ENCODE assay signal across 8 cellular contexts in the genomic region with DNA sequence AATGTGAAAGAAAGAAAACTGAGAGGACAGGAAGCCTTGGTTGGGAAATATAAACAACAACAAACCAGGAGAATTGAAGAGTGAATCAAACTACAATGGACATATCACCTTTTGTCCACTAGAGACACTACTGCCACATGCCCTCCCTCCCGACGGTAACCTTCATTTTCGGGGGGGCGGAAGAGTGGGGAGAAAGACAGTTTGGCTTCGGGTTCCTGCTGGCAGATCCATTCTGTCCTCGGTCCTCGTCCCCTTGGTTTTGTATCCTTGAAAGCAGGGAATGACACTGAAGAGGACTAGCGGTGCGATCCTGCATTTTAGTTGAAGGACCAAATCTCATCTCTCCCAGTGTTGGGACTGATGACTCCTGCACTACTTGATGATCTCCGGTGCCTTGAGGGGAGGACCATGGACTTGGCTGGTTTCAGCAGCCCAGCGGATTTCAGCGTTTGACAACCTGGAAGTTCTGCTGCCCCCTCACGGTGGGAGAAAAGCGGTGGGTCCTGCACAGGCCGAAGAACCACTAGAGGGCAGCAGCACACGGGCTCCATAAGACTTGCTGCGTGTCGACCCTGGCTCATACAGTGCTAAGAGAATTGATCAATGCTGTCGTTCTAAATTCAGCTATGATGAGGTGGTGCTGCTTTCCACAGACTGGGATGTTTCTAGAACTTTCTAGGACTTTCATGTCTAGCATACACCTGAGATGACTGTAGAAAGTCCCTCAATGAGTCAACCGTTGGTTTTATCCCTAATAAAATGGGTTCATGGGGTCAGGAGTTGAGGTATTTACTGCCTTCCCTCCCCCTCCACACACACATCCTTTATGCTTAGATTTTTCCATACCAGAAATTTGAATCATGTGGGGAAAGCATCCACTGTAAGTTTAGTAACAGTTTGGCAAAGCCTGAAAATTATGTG. TPM values are rescaled to one million over a fixed set of nuclear protein-coding genes. Genes with fewer than 3 reads are reported as not detected.
DNase-seq lines count a peak whose midpoint lies in the region; ATAC-seq and TF ChIP-seq lines count a peak whose summit lies in the region.

No MANE protein-coding gene starts in this region.

- no peak for TF ChIP-seq EP300 in Ishikawa (IDR thresholded peaks at IDR 0.05; ENCODE audit: borderline replicate concordance)

- ATAC-seq in GM21619 (IDR thresholded peaks at IDR 0.05; ENCODE audit: unreplicated experiment) = peak; percentile 95

- TF ChIP-seq RAD21 in Ishikawa (IDR thresholded peaks at IDR 0.05; ENCODE audit: low read depth) = peak; percentile 81

- H3K9me3 ChIP-seq in OCI-LY7 (ENCODE audit: low read length) (no peaks in the 10 kb centered on the region), mucosa of rectum (ENCODE audit: control insufficient read depth in 2 of 2, low read length in 2 of 2) (no peaks in the 10 kb centered on the region)

- H3K27me3 ChIP-seq in mucosa of rectum (ENCODE audit: control insufficient read depth in 2 of 2, insufficient read depth in 2 of 2, low read length in 2 of 2) = no peaks in the 10 kb centered on the region

- H3K27ac ChIP-seq in OCI-LY7 (ENCODE audit: low read depth, low read length, poor library complexity, severe bottlenecking) = peak overlapping the region; percentile 20
- H3K27ac ChIP-seq in mucosa of rectum (ENCODE audit: low read depth in 2 of 2, low read length in 2 of 2) = peak overlapping the region; percentile 61 to 68

- H2AFZ ChIP-seq in OCI-LY7 (ENCODE audit: low read length) = peak overlapping the region; percentile 96

- no peaks in the 10 kb centered on the region for H3K9me2 ChIP-seq in OCI-LY7 (ENCODE audit: insufficient read depth, low read length)

- no peaks in the 10 kb centered on the region for H3K36me3 ChIP-seq in OCI-LY7 (ENCODE audit: insufficient read depth, low read length)
- H3K36me3 ChIP-seq in mucosa of rectum (ENCODE audit: control insufficient read depth in 2 of 2, insufficient read depth in 2 of 2, low read length in 2 of 2) = no peaks in the 10 kb centered on the region

- BruUV-seq in OCI-LY7 (replicated peaks; lab: Mats Ljungman, UMichigan) = no TSS peak

- no peaks in the 10 kb centered on the region for H3K79me2 ChIP-seq in OCI-LY7 (ENCODE audit: insufficient read depth, low read depth, low read length)

- H3K9ac ChIP-seq in mucosa of rectum (ENCODE audit: low read depth in 1 of 2, low read length in 2 of 2) = peak overlapping the region; percentile 61 to 82

- peak overlapping the region; percentile 77 for H3K4me2 ChIP-seq in OCI-LY7 (ENCODE audit: low read length)

- no peaks in the 10 kb centered on the region for H4K20me1 ChIP-seq in OCI-LY7 (ENCODE audit: insufficient read depth, low read length)

- DNase-seq in DMS153 treated with DMSO at 0.1 percent for 48 hours (lab: John Stamatoyannopoulos, UW; ENCODE audit: unreplicated experiment) (peak; percentile 98), OCI-LY7 (ENCODE audit: low spot score) (peak; percentile 93), activated T-cell treated with anti-CD3 and anti-CD28 coated beads for 4 hours (peak; percentile 82), epithelial cell of proximal tubule (ENCODE audit: low read depth) (peak; percentile 75)
- DNase-seq in stimulated activated CD8-positive, alpha-beta memory T cell treated with anti-CD3 and anti-CD28 coated beads, Interleukin-4, amount 100 ng/mL, for 4 hours (ENCODE audit: low read depth in 2 of 2, low spot score in 1 of 2) = peak; percentile 73 to 75

- H3K4me1 ChIP-seq in OCI-LY7 (ENCODE audit: insufficient read depth, low read length, poor library complexity, severe bottlenecking) (peaks cover 4% of the 10 kb centered on the region), mucosa of rectum (ENCODE audit: control insufficient read depth in 2 of 2, insufficient read depth in 2 of 2, low read length in 2 of 2) (peaks cover 0 to 8% of the 10 kb centered on the region in 2 donors)

- POLR2A ChIA-PET in OCI-LY7 (lab: Charles Lee) = interaction anchor here (0.6 kb wide), 1 partner anchor 175 kb away, joined by 3 read pairs; no protein-coding TSS in a partner anchor

- peak; percentile 100 for TF ChIP-seq CTCF in OCI-LY7 (conservative IDR thresholded peaks at IDR 0.05; ENCODE audit: low read length)
- peak; percentile 100 for TF ChIP-seq CTCF in epithelial cell of proximal tubule (conservative IDR thresholded peaks at IDR 0.05; ENCODE audit: low read depth, low read length)

- CTCF ChIA-PET in OCI-LY7 (lab: Charles Lee; ENCODE audit: unreplicated experiment) = interaction anchor here (0.6 to 1.3 kb wide), 2 partner anchors 16 to 208 kb away, joined by 3 read pairs; a partner anchor contains a TSS

- intact Hi-C loops in OCI-LY7 (cut with micrococcal nuclease; ENCODE audit: unreplicated experiment) = loop anchor here (1.0 to 5.0 kb wide), 7 partner anchors 16 to 284 kb away; a partner anchor contains a TSS

- peak overlapping the region; percentile 65 for H3K4me3 ChIP-seq in OCI-LY7 (ENCODE audit: low read depth, low read length, poor library complexity, severe bottlenecking)
- peak overlapping the region; percentile 63 for H3K4me3 ChIP-seq in epithelial cell of proximal tubule (ENCODE audit: low read depth, low read length)
- peak overlapping the region; percentile 85 to 87 for H3K4me3 ChIP-seq in mucosa of rectum (ENCODE audit: low read length in 2 of 2)

TF ChIP-seq in Ishikawa, 13 proteins besides CTCF, POLR2A, EP300 and RAD21:
- TF ChIP-seq, protein P1, sequence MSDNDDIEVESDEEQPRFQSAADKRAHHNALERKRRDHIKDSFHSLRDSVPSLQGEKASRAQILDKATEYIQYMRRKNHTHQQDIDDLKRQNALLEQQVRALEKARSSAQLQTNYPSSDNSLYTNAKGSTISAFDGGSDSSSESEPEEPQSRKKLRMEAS (IDR thresholded peaks at IDR 0.05) = peak; percentile 69
- TF ChIP-seq ZBTB7A (IDR thresholded peaks at IDR 0.05; ENCODE audit: low read depth) (0 out of 2 replicates have a peak, but pooled peaks have one; percentile 52), TEAD4 (IDR thresholded peaks at IDR 0.05) (no peak), YY1 (IDR thresholded peaks at IDR 0.05; ENCODE audit: low read depth) (peak; percentile 43; the same call in 1 of the 2 replicates)

RNA-seq across cellular contexts. Expression of a gene that starts 15.1 kb away (rescaled TPM):
- 59.0 and 61.0 TPM in 2 replicates for total RNA-seq in OCI-LY7 (2014; rRNA removed; shearing (Covaris generic))
- total RNA-seq in OCI-LY7 (2022) (59.4 and 62.9 TPM in 2 replicates), epithelial cell of proximal tubule (22.3 and 30.5 TPM in 2 replicates)

Comparison
In these comparisons a context has a peak if more than half of its experiments do, and no peak if none do; other contexts are left out.
1. Peak in every context shown above with its lines: DNase-seq, ATAC-seq, H3K4me3 ChIP-seq and H3K27ac ChIP-seq.